In the genomic region with DNA sequence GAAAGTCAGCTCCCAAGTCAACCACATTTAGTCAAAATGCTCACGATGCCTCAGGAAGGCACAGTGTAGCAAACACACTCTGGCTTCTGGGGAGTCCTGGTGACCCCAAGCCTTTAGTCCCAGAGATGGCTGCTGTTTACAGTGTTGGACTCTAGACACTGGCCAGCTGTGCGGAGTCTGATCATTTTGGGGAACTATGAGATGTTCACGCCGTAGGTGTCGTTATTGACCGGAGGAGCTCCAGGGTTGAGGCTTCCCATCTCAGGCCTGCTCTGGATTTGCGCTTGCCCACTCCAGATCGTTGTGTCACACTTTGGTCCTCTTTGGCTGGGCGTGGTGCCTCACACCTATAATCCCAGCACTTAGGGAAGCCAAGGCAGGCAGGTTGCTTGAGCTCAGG, we compare ENCODE assay signal across 26 cellular contexts. TPM values are rescaled to one million over a fixed set of nuclear protein-coding genes. Genes with fewer than 3 reads are reported as not detected.
DNase-seq lines count a peak whose midpoint lies in the region; FAIRE-seq and TF ChIP-seq lines count a peak whose summit lies in the region.
"Had no signal": no experiment of that assay in that cellular context is flagged by ENCODE, and none has a peak within 500 bp of the region (broad histone marks: within the 10 kb centered on the region; RNA-seq: fewer than 3 reads in every experiment).

No MANE protein-coding gene starts in this region.

- H3K27ac Mint-ChIP-seq in chondrocyte (ENCODE audit: unreplicated experiment) = no peak overlapping the region
- peak overlapping the region; percentile 57 for H3K27ac Mint-ChIP-seq in neural crest cell (ENCODE audit: unreplicated experiment)
- no peak overlapping the region for H3K27ac Mint-ChIP-seq in Caco-2 (ENCODE audit: unreplicated experiment)
- H3K27ac Mint-ChIP-seq: CD4-positive, alpha-beta memory T cell; CD4-positive, CD25-positive, alpha-beta regulatory T cell had no signal

- no peak overlapping the region for H3K27ac ChIP-seq in SJSA1
- H3K27ac ChIP-seq: BLaER1 had no signal

- H3K36me3 Mint-ChIP-seq in chondrocyte (ENCODE audit: low read depth) (peaks cover 6% of the 10 kb centered on the region), neural crest cell (ENCODE audit: low read depth) (peaks cover 21% of the 10 kb centered on the region), Caco-2 (ENCODE audit: insufficient read depth, unreplicated experiment) (peaks cover 15% of the 10 kb centered on the region)

- H3K4me1 Mint-ChIP-seq in chondrocyte (ENCODE audit: low read depth) (no peaks in the 10 kb centered on the region), neural crest cell (no peaks in the 10 kb centered on the region), Caco-2 (ENCODE audit: low read depth, unreplicated experiment) (no peaks in the 10 kb centered on the region)
- H3K4me1 Mint-ChIP-seq: CD4-positive, alpha-beta memory T cell; CD4-positive, CD25-positive, alpha-beta regulatory T cell; CD8-positive, alpha-beta memory T cell had no signal

- intact Hi-C loops in Caco-2 (cut with micrococcal nuclease; ENCODE audit: unreplicated experiment) = no loop called here

- CTCF ChIA-PET in Caco-2 (lab: Charles Lee) = no interaction called here

- no peak overlapping the region for H3K4me3 ChIP-seq in SJSA1
- no peak overlapping the region for H3K4me3 ChIP-seq in Caco-2 (ENCODE audit: low read depth, low read length)
- H3K4me3 ChIP-seq: BLaER1 had no signal

- H3K27me3 ChIP-seq in SJSA1 (replicated peaks) (peaks cover 27% of the 10 kb centered on the region), Caco-2 (replicated peaks; ENCODE audit: control insufficient read depth, insufficient read depth, low read length) (no peaks in the 10 kb centered on the region)
- H3K27me3 ChIP-seq: BE2C, BLaER1 had no signal

- TF ChIP-seq POLR2A in GM12891 (IDR thresholded peaks at IDR 0.05; ENCODE audit: low read depth, low read length) = no peak

- FAIRE-seq in GM12891 (lab: Jason Lieb, UNC) = no peak
- no peak for FAIRE-seq in frontal cortex (lab: Jason Lieb, UNC)
- FAIRE-seq: A204.1, D721Med, G401.6, GM12892, GM18507 had no signal

- H3K27me3 Mint-ChIP-seq in chondrocyte (ENCODE audit: low read depth) (no peaks in the 10 kb centered on the region), neural crest cell (ENCODE audit: low read depth) (no peaks in the 10 kb centered on the region), Caco-2 (ENCODE audit: insufficient read depth, unreplicated experiment) (no peaks in the 10 kb centered on the region)
- H3K27me3 Mint-ChIP-seq: CD4-positive, alpha-beta memory T cell; CD4-positive, CD25-positive, alpha-beta regulatory T cell; CD8-positive, alpha-beta memory T cell had no signal

- TF ChIP-seq CTCF in chondrocyte (IDR thresholded peaks at IDR 0.05) (no peak), neural crest cell (conservative IDR thresholded peaks at IDR 0.05) (no peak), Caco-2 (IDR thresholded peaks at IDR 0.05; ENCODE audit: insufficient read depth in 1 of 2, low read depth in 1 of 2, low read length in 1 of 2, severe bottlenecking in 1 of 2, unreplicated experiment in 1 of 2) (no peak)

- H3K9me3 Mint-ChIP-seq in chondrocyte (ENCODE audit: low read depth) (peaks cover 3% of the 10 kb centered on the region), neural crest cell (peaks cover 2% of the 10 kb centered on the region), Caco-2 (ENCODE audit: unreplicated experiment) (no peaks in the 10 kb centered on the region)
- H3K9me3 Mint-ChIP-seq: CD4-positive, CD25-positive, alpha-beta regulatory T cell; CD8-positive, alpha-beta memory T cell had no signal

- BruUV-seq in Caco-2 (replicated peaks; lab: Mats Ljungman, UMichigan) = no TSS peak

- no peak overlapping the region for H3K4me3 Mint-ChIP-seq in chondrocyte (ENCODE audit: unreplicated experiment)
- H3K4me3 Mint-ChIP-seq in neural crest cell = no peak overlapping the region
- H3K4me3 Mint-ChIP-seq in Caco-2 (ENCODE audit: unreplicated experiment) = no peak overlapping the region
- H3K4me3 Mint-ChIP-seq: CD14-positive monocyte; CD4-positive, alpha-beta memory T cell; CD4-positive, CD25-positive, alpha-beta regulatory T cell; CD8-positive, alpha-beta memory T cell had no signal

- H3K36me3 ChIP-seq in SJSA1 = no peaks in the 10 kb centered on the region
- no peaks in the 10 kb centered on the region; the same call in 1 of the 2 replicates for H3K36me3 ChIP-seq in Caco-2 (ENCODE audit: control insufficient read depth, insufficient read depth, low read length)
- H3K36me3 ChIP-seq: BE2C had no signal

- DNase-seq in GM12891 (ENCODE audit: insufficient read length, low spot score) (no peak), SJSA1 (ENCODE audit: low read depth in 1 of 2, low spot score in 2 of 2) (peak; percentile 57 to 86), chondrocyte (ENCODE audit: low spot score) (peak; percentile 44), neural crest cell (ENCODE audit: low read depth, low spot score) (no peak), frontal cortex (ENCODE audit: low spot score in 2 of 2) (no peak), NCI-H2029 treated with DMSO at 0.1 percent for 48 hours (lab: John Stamatoyannopoulos, UW) (no peak), HuH-7.5 (ENCODE audit: low spot score) (no peak), Caco-2 (no peak)
- DNase-seq: 8988T; ACHN; BE2C; C1 segment of cervical spinal cord; Calu3; CD4-positive, alpha-beta memory T cell; CD4-positive, CD25-positive, alpha-beta regulatory T cell; CD8-positive, alpha-beta memory T cell; COR-L47; DMS79 treated with DMSO at 0.1 percent for 48 hours; GF-D8 had no signal

- H3K9me3 ChIP-seq in SJSA1 (replicated peaks) (peaks cover 50% of the 10 kb centered on the region), Caco-2 (no peaks in the 10 kb centered on the region)
- H3K9me3 ChIP-seq: BE2C had no signal

- no peaks in the 10 kb centered on the region for H3K4me1 ChIP-seq in SJSA1 (replicated peaks)
- no peaks in the 10 kb centered on the region for H3K4me1 ChIP-seq in Caco-2
- H3K4me1 ChIP-seq: BE2C had no signal

- POLR2A ChIA-PET in Caco-2 (lab: Charles Lee) = interaction anchor here (0.7 kb wide), 1 partner anchor 34 kb away, joined by 5 read pairs; no protein-coding TSS in a partner anchor

TF ChIP-seq in GM12891, 5 proteins besides CTCF, POLR2A, EP300 and RAD21:
- no peak for TF ChIP-seq PAX5 (IDR thresholded peaks at IDR 0.05; ENCODE audit: insufficient read depth, low read length, severe bottlenecking)
- TF ChIP-seq POLR2AphosphoS5 (IDR thresholded peaks at IDR 0.05; ENCODE audit: low read depth, low read length) = peak; percentile 20; the same call in 1 of the 2 replicates
- no peak for TF ChIP-seq SPI1 (IDR thresholded peaks at IDR 0.05; ENCODE audit: low read depth, low read length)

RNA-seq across cellular contexts. Expression of gene BRI3BP, which starts 27.7 kb away (rescaled TPM):
- 11.0 TPM for polyA plus RNA-seq in GM12891 (2012; ENCODE audit: low read depth, missing spikeins)
- total RNA-seq in SJSA1 (2014; rRNA removed; shearing (Covaris generic)) = 9.9 and 12.4 TPM in 2 replicates
- total RNA-seq in chondrocyte (6.8 to 11.8 TPM (median 7.1 TPM) in 3 replicates), neural crest cell (18.6 and 19.0 TPM in 2 replicates), frontal cortex (21.6 TPM), Caco-2 (2022) (19.6 and 20.6 TPM in 2 replicates)

RNA-seq across cellular contexts. Expression of gene DHX37, which starts 32.2 kb away (rescaled TPM):
- 18.4 TPM for polyA plus RNA-seq in GM12891 (2012; ENCODE audit: low read depth, missing spikeins)
- total RNA-seq in SJSA1 (2014; rRNA removed; shearing (Covaris generic)) = 14.0 and 19.9 TPM in 2 replicates
- total RNA-seq in chondrocyte (11.8 to 15.3 TPM (median 14.0 TPM) in 3 replicates), neural crest cell (24.9 and 25.5 TPM in 2 replicates), frontal cortex (9.8 TPM), Caco-2 (2022) (34.9 and 35.9 TPM in 2 replicates)

RNA-seq across cellular contexts. Expression of gene AACS, which starts 44.1 kb away (rescaled TPM):
- polyA plus RNA-seq in GM12891 (2012; ENCODE audit: low read depth, missing spikeins) = 18.3 TPM
- 16.0 and 17.0 TPM in 2 replicates for total RNA-seq in SJSA1 (2014; rRNA removed; shearing (Covaris generic))
- total RNA-seq in chondrocyte = 22.6 to 27.6 TPM (median 23.7 TPM) in 3 replicates
- 31.9 and 32.2 TPM in 2 replicates for total RNA-seq in neural crest cell
- total RNA-seq in frontal cortex = 28.1 TPM
- 31.3 and 31.8 TPM in 2 replicates for total RNA-seq in Caco-2 (2022)

Comparison
In these comparisons a context has a peak if more than half of its experiments do, and no peak if none do; other contexts are left out.
1. DNase-seq: peak in SJSA1 (2 of 2) and chondrocyte (single experiment); none in GM12891 (single experiment), neural crest cell (single experiment), frontal cortex (0 of 2), NCI-H2029 treated with DMSO at 0.1 percent for 48 hours (single experiment), HuH-7.5 (single experiment) and Caco-2 (0 of 2).